9 cellular contexts compared by ENCODE assay signal in the genomic region with DNA sequence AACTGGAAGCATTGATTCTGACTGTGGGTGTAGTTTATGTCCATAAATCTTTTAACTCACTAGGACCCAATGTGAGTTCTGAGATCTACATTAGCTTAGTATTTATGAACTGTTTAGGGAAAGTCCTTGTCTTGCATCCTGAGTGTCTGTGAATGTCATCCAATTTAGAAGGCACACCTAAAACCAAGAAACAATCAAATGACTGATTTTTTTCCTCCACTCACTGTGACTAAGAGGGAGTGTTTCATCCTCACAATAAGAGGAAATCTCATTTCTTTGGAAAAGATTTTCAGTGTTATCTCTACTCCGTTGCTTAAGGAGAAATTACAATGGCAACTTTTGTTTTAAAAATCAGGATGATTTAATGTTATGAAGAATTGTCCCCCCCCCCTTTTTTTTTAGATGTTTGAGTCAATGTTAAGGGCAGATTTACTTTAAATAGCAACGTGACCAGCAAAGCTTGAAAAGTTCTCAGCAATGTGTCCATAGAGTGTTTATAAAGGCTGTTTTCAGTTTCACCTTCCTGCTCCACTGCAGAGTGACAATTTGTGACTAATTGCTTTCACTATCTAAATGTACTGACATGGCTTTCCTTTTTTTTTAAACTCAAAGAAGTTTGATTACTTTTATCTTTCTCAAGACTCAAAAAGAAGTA.
DNase-seq lines count a peak whose midpoint lies in the region; ATAC-seq lines count a peak whose summit lies in the region.
"Had no signal": no experiment of that assay in that cellular context is flagged by ENCODE, and none has a peak within 500 bp of the region (broad histone marks: within the 10 kb centered on the region; RNA-seq: fewer than 3 reads in every experiment).

No MANE protein-coding gene starts in this region.

- peak overlapping the region; percentile 11 for H3K27ac Mint-ChIP-seq in activated T-cell treated with anti-CD3 and anti-CD28 coated beads, Interleukin-2, amount 50 U/mL, for 24 hours

- no peak for ATAC-seq in activated T-cell treated with anti-CD3 and anti-CD28 coated beads, Interleukin-2, amount 50 U/mL, for 4 hours
- ATAC-seq in HG02642 (IDR thresholded peaks at IDR 0.05; ENCODE audit: poor library complexity, unreplicated experiment): peak; percentile 100

- H3K9me3 Mint-ChIP-seq in activated T-cell treated with anti-CD3 and anti-CD28 coated beads, Interleukin-2, amount 50 U/mL, for 24 hours: no peaks in the 10 kb centered on the region
- peaks cover 4% of the 10 kb centered on the region for H3K9me3 Mint-ChIP-seq in activated T-cell treated with anti-CD3 and anti-CD28 coated beads, Interleukin-2, amount 50 U/mL, for 4 hours

- H3K4me3 Mint-ChIP-seq in activated T-cell treated with anti-CD3 and anti-CD28 coated beads, Interleukin-2, amount 50 U/mL, for 24 hours: no peak overlapping the region
- no peak overlapping the region for H3K4me3 Mint-ChIP-seq in activated T-cell treated with anti-CD3 and anti-CD28 coated beads, Interleukin-2, amount 50 U/mL, for 4 hours

- H3K4me1 Mint-ChIP-seq in activated T-cell treated with anti-CD3 and anti-CD28 coated beads, Interleukin-2, amount 50 U/mL, for 24 hours (ENCODE audit: low read depth): no peaks in the 10 kb centered on the region
- no peaks in the 10 kb centered on the region for H3K4me1 Mint-ChIP-seq in activated T-cell treated with anti-CD3 and anti-CD28 coated beads, Interleukin-2, amount 50 U/mL, for 4 hours (ENCODE audit: low read depth)

- no peak for DNase-seq in activated T-cell treated with anti-CD3 and anti-CD28 coated beads, Interleukin-2, amount 50 U/mL, for 24 hours
- no peak for DNase-seq in activated T-cell treated with anti-CD3 and anti-CD28 coated beads, Interleukin-2, amount 50 U/mL, for 4 hours
- DNase-seq in MV-4-11 (lab: John Stamatoyannopoulos, UW) (peak; percentile 12), renal cortical epithelial cell (ENCODE audit: low read depth) (peak; percentile 62), NCI-H2081 (lab: John Stamatoyannopoulos, UW) (no peak), T1000 (lab: John Stamatoyannopoulos, UW) (no peak), NCI-H2196 treated with DMSO at 0.1 percent for 48 hours (lab: John Stamatoyannopoulos, UW; ENCODE audit: unreplicated experiment) (no peak)
- DNase-seq: midbrain had no signal

- H3K27me3 Mint-ChIP-seq in activated T-cell treated with anti-CD3 and anti-CD28 coated beads, Interleukin-2, amount 50 U/mL, for 24 hours: no peaks in the 10 kb centered on the region
- no peaks in the 10 kb centered on the region for H3K27me3 Mint-ChIP-seq in activated T-cell treated with anti-CD3 and anti-CD28 coated beads, Interleukin-2, amount 50 U/mL, for 4 hours (ENCODE audit: low read depth)

- no peaks in the 10 kb centered on the region for H3K36me3 Mint-ChIP-seq in activated T-cell treated with anti-CD3 and anti-CD28 coated beads, Interleukin-2, amount 50 U/mL, for 24 hours (ENCODE audit: low read depth)
- H3K36me3 Mint-ChIP-seq in activated T-cell treated with anti-CD3 and anti-CD28 coated beads, Interleukin-2, amount 50 U/mL, for 4 hours (ENCODE audit: insufficient read depth): no peaks in the 10 kb centered on the region

Comparison
In these comparisons a context has a peak if more than half of its experiments do, and no peak if none do; other contexts are left out.
1. DNase-seq: peak in MV-4-11 (single experiment) and renal cortical epithelial cell (single experiment); none in activated T-cell treated with anti-CD3 and anti-CD28 coated beads, Interleukin-2, amount 50 U/mL, for 24 hours (single experiment), activated T-cell treated with anti-CD3 and anti-CD28 coated beads, Interleukin-2, amount 50 U/mL, for 4 hours (single experiment), NCI-H2081 (0 of 2), T1000 (single experiment) and NCI-H2196 treated with DMSO at 0.1 percent for 48 hours (single experiment).